ENCODE assay signal across 9 cellular contexts in the genomic region with DNA sequence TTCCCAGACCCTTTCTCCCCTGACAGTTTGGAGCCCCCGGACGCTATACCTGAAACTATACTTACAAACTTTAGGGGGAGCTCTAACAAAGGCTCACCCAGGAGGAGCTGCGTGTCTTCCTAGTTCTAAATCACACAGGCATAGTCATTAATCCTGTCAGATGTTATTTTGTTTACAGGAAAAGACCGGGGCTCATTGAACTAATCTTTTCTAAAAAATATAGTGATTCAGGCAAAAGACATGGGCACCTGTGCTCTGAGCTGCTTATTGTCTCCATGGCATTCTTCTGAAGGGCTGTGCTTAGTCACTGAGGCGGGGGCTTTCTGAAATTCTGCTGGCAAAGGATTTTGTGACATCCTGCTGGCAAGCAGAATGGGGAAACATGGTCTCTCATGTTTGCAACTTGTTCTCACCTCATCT.
DNase-seq lines count a peak whose midpoint lies in the region; ATAC-seq and TF ChIP-seq lines count a peak whose summit lies in the region.
"Had no signal": no experiment of that assay in that cellular context is flagged by ENCODE, and none has a peak within 500 bp of the region (broad histone marks: within the 10 kb centered on the region; RNA-seq: fewer than 3 reads in every experiment).

No MANE protein-coding gene starts in this region.

- H3K9ac ChIP-seq in HUES64 (ENCODE audit: low read depth, low read length), result peak overlapping the region; percentile 41; the same call in 1 of the 2 replicates

- peak overlapping the region; percentile 30 for H3K4me3 ChIP-seq in A673 (ENCODE audit: low read depth, low read length, poor library complexity, severe bottlenecking)
- H3K4me3 ChIP-seq in HUES64 (ENCODE audit: low read length), result peak overlapping the region; percentile 27; the same call in 1 of the 2 replicates
- no peak overlapping the region for H3K4me3 ChIP-seq in fibroblast of pulmonary artery (replicated peaks; ENCODE audit: low read depth, low read length)
- no peak overlapping the region for H3K4me3 ChIP-seq in vagina

- intact Hi-C loops in A673 (cut with micrococcal nuclease; ENCODE audit: unreplicated experiment), result loop anchor here (1.0 to 10.0 kb wide), 2 partner anchors 160 to 216 kb away; no protein-coding TSS in a partner anchor
- intact Hi-C loops in vagina (cut with DNase I), result no loop called here

- POLR2A ChIA-PET in A673 (lab: Charles Lee; ENCODE audit: low non-redundant PET), result no interaction called here

- H3K9me3 ChIP-seq in A673 (ENCODE audit: low read depth, low read length, poor library complexity, severe bottlenecking) (no peaks in the 10 kb centered on the region), HUES64 (ENCODE audit: insufficient read depth, low read depth, low read length) (no peaks in the 10 kb centered on the region), vagina (no peaks in the 10 kb centered on the region)
- H3K9me3 ChIP-seq: neutrophil had no signal

- BruUV-seq in A673 (replicated peaks; lab: Mats Ljungman, UMichigan), result no TSS peak

- H3K36me3 ChIP-seq in A673 (ENCODE audit: insufficient read depth, low read length, poor library complexity, severe bottlenecking) (no peaks in the 10 kb centered on the region), HUES64 (ENCODE audit: insufficient read depth, low read length) (no peaks in the 10 kb centered on the region), vagina (no peaks in the 10 kb centered on the region)
- H3K36me3 ChIP-seq: neutrophil had no signal

- ATAC-seq in HG03175 (IDR thresholded peaks at IDR 0.05; ENCODE audit: unreplicated experiment), result no peak
- no peak for ATAC-seq in HG03135 (IDR thresholded peaks at IDR 0.05; ENCODE audit: unreplicated experiment)

- peak overlapping the region; percentile 53 for H3K27ac ChIP-seq in A673 (ENCODE audit: low read depth, low read length, poor library complexity, severe bottlenecking)
- H3K27ac ChIP-seq in HUES64 (ENCODE audit: low read depth, low read length), result peak overlapping the region; percentile 43; the same call in 1 of the 2 replicates
- H3K27ac ChIP-seq in vagina, result no peak overlapping the region
- H3K27ac ChIP-seq: neutrophil had no signal

- H3K4me1 ChIP-seq in A673 (ENCODE audit: insufficient read depth, low read length, poor library complexity, severe bottlenecking) (peaks cover 12% of the 10 kb centered on the region), HUES64 (ENCODE audit: insufficient read depth, low read length) (peaks cover 7% of the 10 kb centered on the region; the same call in 1 of the 2 replicates), vagina (no peaks in the 10 kb centered on the region)

- H3K27me3 ChIP-seq in A673 (replicated peaks; ENCODE audit: insufficient read depth, low read depth, low read length, poor library complexity), result no peaks in the 10 kb centered on the region
- peaks cover 3% of the 10 kb centered on the region; the same call in 1 of the 2 replicates for H3K27me3 ChIP-seq in HUES64 (ENCODE audit: insufficient read depth, low read length)
- H3K27me3 ChIP-seq in vagina, result no peaks in the 10 kb centered on the region
- H3K27me3 ChIP-seq: neutrophil had no signal

- TF ChIP-seq POLR2A in vagina (IDR thresholded peaks at IDR 0.05), result no peak

- WGBS in HUES64, result 9% methylated on average over 5 of the region's 5 CpGs

- TF ChIP-seq CTCF in A673 (conservative IDR thresholded peaks at IDR 0.05; ENCODE audit: low read depth, low read length) (peak; percentile 79), fibroblast of pulmonary artery (IDR thresholded peaks at IDR 0.05; ENCODE audit: low read length, missing control alignments) (peak; percentile 4), vagina (IDR thresholded peaks at IDR 0.05) (no peak)

- CTCF ChIA-PET in A673 (lab: Charles Lee), result interaction anchor here (0.7 to 1.0 kb wide), 2 partner anchors 9 to 670 kb away, joined by 3 read pairs; no protein-coding TSS in a partner anchor

- DNase-seq in A673 (ENCODE audit: low spot score) (peak; percentile 84), NOMO-1 treated with DMSO at 0.1 percent for 48 hours (lab: John Stamatoyannopoulos, UW; ENCODE audit: unreplicated experiment) (peak; percentile 50), fibroblast of pulmonary artery (ENCODE audit: low read depth) (peak; percentile 0), vagina (ENCODE audit: extremely low spot score in 2 of 2) (no peak)
- no peak for DNase-seq in stimulated activated CD4-positive, alpha-beta T cell treated with anti-CD3 and anti-CD28 coated beads, Interleukin-15, amount 100 ng/mL, for 24 hours

Comparison
In these comparisons a context has a peak if more than half of its experiments do, and no peak if none do; other contexts are left out.
1. DNase-seq: peak in A673 (single experiment), NOMO-1 treated with DMSO at 0.1 percent for 48 hours (single experiment) and fibroblast of pulmonary artery (single experiment); none in vagina (0 of 2) and stimulated activated CD4-positive, alpha-beta T cell treated with anti-CD3 and anti-CD28 coated beads, Interleukin-15, amount 100 ng/mL, for 24 hours (single experiment).
2. H3K4me3 ChIP-seq: peak in A673 (single experiment) and HUES64 (single experiment); none in fibroblast of pulmonary artery (single experiment) and vagina (0 of 2).
3. CTCF ChIP-seq: peak in A673 (single experiment) and fibroblast of pulmonary artery (single experiment); none in vagina (0 of 3).